In the genomic region with DNA sequence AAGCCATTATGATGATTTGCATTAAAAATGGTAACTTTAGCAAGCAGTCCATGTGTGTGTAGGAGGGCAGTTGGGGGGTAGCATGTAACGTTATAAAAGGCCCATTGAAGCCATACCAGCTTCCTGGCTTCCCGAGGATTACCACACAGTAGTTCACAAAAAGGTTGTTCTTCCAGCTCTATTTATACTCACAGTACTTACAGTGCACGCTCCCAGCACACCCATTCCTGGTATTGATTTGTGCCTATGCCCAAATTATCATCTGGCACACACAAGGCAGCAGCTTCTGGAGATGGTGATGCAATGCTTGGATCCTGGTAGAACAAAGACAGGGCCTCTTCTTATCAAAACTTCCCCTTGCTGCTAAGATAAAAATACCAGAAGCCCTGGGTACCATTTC, we compare ENCODE assay signal across 26 cellular contexts.
A peak's percentile ranks its signal among the peaks of the same experiment; 100 is the strongest.
DNase-seq lines count a peak whose midpoint lies in the region; ATAC-seq, FAIRE-seq and TF ChIP-seq lines count a peak whose summit lies in the region.
"Had no signal": no experiment of that assay in that cellular context is flagged by ENCODE, and none has a peak within 500 bp of the region (broad histone marks: within the 10 kb centered on the region; RNA-seq: fewer than 3 reads in every experiment).

No MANE protein-coding gene starts in this region.

- no peaks in the 10 kb centered on the region for H3K9me3 ChIP-seq in endothelial cell of umbilical vein (replicated peaks; ENCODE audit: control insufficient read depth, insufficient read depth, low read length)
- no peaks in the 10 kb centered on the region for H3K9me3 ChIP-seq in hepatocyte (ENCODE audit: low read depth)
- H3K9me3 ChIP-seq: adrenal gland, suprapubic skin had no signal

- peak overlapping the region; percentile 59 for H2AFZ ChIP-seq in endothelial cell of umbilical vein (ENCODE audit: low read depth, low read length)
- no peak overlapping the region for H2AFZ ChIP-seq in hepatocyte

- H3K9me2 ChIP-seq in hepatocyte (replicated peaks; ENCODE audit: insufficient read depth), result no peaks in the 10 kb centered on the region

- no peaks in the 10 kb centered on the region for H3K27me3 ChIP-seq in endothelial cell of umbilical vein (ENCODE audit: control insufficient read depth in 2 of 2, insufficient read depth in 2 of 2, low read length in 2 of 2)
- H3K27me3 ChIP-seq in hepatocyte, result no peaks in the 10 kb centered on the region
- H3K27me3 ChIP-seq: adrenal gland, suprapubic skin had no signal

- H3K36me3 ChIP-seq in endothelial cell of umbilical vein (ENCODE audit: control insufficient read depth in 2 of 2, extremely low read depth in 1 of 2, insufficient read depth in 2 of 2, low read length in 2 of 2) (no peaks in the 10 kb centered on the region), hepatocyte (replicated peaks; ENCODE audit: insufficient read depth, low read depth) (no peaks in the 10 kb centered on the region)
- H3K36me3 ChIP-seq: adrenal gland, suprapubic skin had no signal

- BruUV-seq in endothelial cell of umbilical vein (replicated peaks; lab: Mats Ljungman, UMichigan), result no TSS peak

- no peak overlapping the region for H3K27ac ChIP-seq in endothelial cell of umbilical vein (ENCODE audit: insufficient read depth, low read depth, low read length)
- peak overlapping the region; percentile 4 for H3K27ac ChIP-seq in hepatocyte
- H3K27ac ChIP-seq: adrenal gland, HL-60, suprapubic skin had no signal

- intact Hi-C loops in endothelial cell of umbilical vein (cut with micrococcal nuclease), result no loop called here

- H3K79me2 ChIP-seq in endothelial cell of umbilical vein (ENCODE audit: control insufficient read depth, insufficient read depth, low read length) (no peaks in the 10 kb centered on the region), hepatocyte (no peaks in the 10 kb centered on the region)

- dilution Hi-C loops in endothelial cell of umbilical vein (cut with MboI; ENCODE audit: extremely low pct_ligation_motif_present, low sequenced_read_pairs), result no loop called here

- H3K9me1 ChIP-seq in endothelial cell of umbilical vein (replicated peaks; ENCODE audit: control insufficient read depth, extremely low read depth, insufficient read depth, low read length), result no peaks in the 10 kb centered on the region

- peaks cover 8% of the 10 kb centered on the region for H3K4me1 ChIP-seq in endothelial cell of umbilical vein (ENCODE audit: control insufficient read depth, extremely low read depth, insufficient read depth, low read length)
- no peaks in the 10 kb centered on the region for H3K4me1 ChIP-seq in hepatocyte (ENCODE audit: insufficient read depth)
- H3K4me1 ChIP-seq: adrenal gland had no signal

- no peak for TF ChIP-seq CTCF in endothelial cell of umbilical vein (IDR thresholded peaks at IDR 0.05; ENCODE audit: extremely low read depth in 1 of 2, insufficient read depth in 1 of 2, low read depth in 1 of 2, low read length in 2 of 2)
- TF ChIP-seq CTCF in hepatocyte (IDR thresholded peaks at IDR 0.05; ENCODE audit: poor library complexity), result no peak

- no peak for FAIRE-seq in endothelial cell of umbilical vein (lab: Jason Lieb, UNC)
- FAIRE-seq: GM12892, urothelium cell line had no signal

- H4K20me1 ChIP-seq in endothelial cell of umbilical vein (replicated peaks; ENCODE audit: control insufficient read depth, extremely low read depth, insufficient read depth, low read length) (no peaks in the 10 kb centered on the region), hepatocyte (ENCODE audit: insufficient read depth, poor library complexity, severe bottlenecking) (no peaks in the 10 kb centered on the region)

- no peak for TF ChIP-seq POLR2A in endothelial cell of umbilical vein (IDR thresholded peaks at IDR 0.05; ENCODE audit: low read depth, low read length)

- no peak for ATAC-seq in HG03432 (IDR thresholded peaks at IDR 0.05; ENCODE audit: unreplicated experiment)
- ATAC-seq in GM18511 (IDR thresholded peaks at IDR 0.05; ENCODE audit: unreplicated experiment), result no peak
- ATAC-seq: activated T-cell treated with anti-CD3 and anti-CD28 coated beads, Interleukin-2, amount 50 U/mL, for 4 hours; left colon; naive thymus-derived CD8-positive, alpha-beta T cell; stimulated activated effector memory CD8-positive, alpha-beta T cell treated with anti-CD3 and anti-CD28 coated beads, Interleukin-12 subunit alpha, Interleukin-12 subunit beta, amount 100 ng/mL, for 72 hours; T-cell had no signal

- CTCF ChIA-PET in endothelial cell of umbilical vein (lab: Charles Lee), result interaction anchor here (1.7 kb wide), 1 partner anchor 356 kb away, joined by 5 read pairs; no protein-coding TSS in a partner anchor

- no peak overlapping the region for H3K9ac ChIP-seq in endothelial cell of umbilical vein (replicated peaks; ENCODE audit: extremely low read depth, insufficient read depth, low read length)

- POLR2A ChIA-PET in endothelial cell of umbilical vein (lab: Charles Lee), result no interaction called here

- H3K4me2 ChIP-seq in endothelial cell of umbilical vein (ENCODE audit: insufficient read depth, low read length), result no peak overlapping the region
- no peak overlapping the region for H3K4me2 ChIP-seq in hepatocyte

- DNase-seq in Ammon's horn (ENCODE audit: low spot score) (peak; percentile 17), NCI-H146 (lab: John Stamatoyannopoulos, UW) (peak; percentile 20), endothelial cell of umbilical vein (ENCODE audit: low read depth, low spot score) (no peak), hepatocyte (ENCODE audit: low spot score) (no peak), SKM-1 treated with dmso at 0.1 percent for 144 hours (lab: John Stamatoyannopoulos, UW; ENCODE audit: unreplicated experiment) (no peak)
- DNase-seq: activated naive CD4-positive, alpha-beta T cell treated with Interleukin-2 at 50 U/mL for 16 hours; activated T-cell treated with anti-CD3 and anti-CD28 coated beads, Interleukin-2, amount 50 U/mL, for 4 hours; adrenal gland; effector CD4-positive, alpha-beta T cell; EL; erythroblast; HCEC 1CT; Kasumi-1; left colon; naive thymus-derived CD8-positive, alpha-beta T cell; NCI-H1930; SIG-M5; stimulated activated CD4-positive, alpha-beta T cell treated with anti-CD3 and anti-CD28 coated beads, Interleukin-2, amount 100 ng/mL, for 48 hours; T-cell had no signal

- 70% methylated on average over 3 of the region's 3 CpGs for WGBS in hepatocyte (ENCODE audit: low lambda C conversion rate, missing lambda C conversion rate)

- H3K4me3 ChIP-seq in endothelial cell of umbilical vein (replicated peaks in 1 of 3; ENCODE audit: insufficient read depth in 1 of 3, low read depth in 1 of 3, low read length in 3 of 3) (no peak overlapping the region), hepatocyte (no peak overlapping the region)
- H3K4me3 ChIP-seq: adrenal gland, suprapubic skin had no signal

TF ChIP-seq in endothelial cell of umbilical vein, 7 proteins besides CTCF, POLR2A, EP300 and RAD21:
- no peak for TF ChIP-seq FOS (IDR thresholded peaks at IDR 0.05; ENCODE audit: borderline replicate concordance, insufficient read depth, low read length)
- TF ChIP-seq, protein P1, sequence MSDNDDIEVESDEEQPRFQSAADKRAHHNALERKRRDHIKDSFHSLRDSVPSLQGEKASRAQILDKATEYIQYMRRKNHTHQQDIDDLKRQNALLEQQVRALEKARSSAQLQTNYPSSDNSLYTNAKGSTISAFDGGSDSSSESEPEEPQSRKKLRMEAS (IDR thresholded peaks at IDR 0.05; ENCODE audit: insufficient read depth, insufficient read length), result no peak
- TF ChIP-seq JUN (IDR thresholded peaks at IDR 0.05; ENCODE audit: borderline replicate concordance, insufficient read depth, insufficient read length, low read depth), result no peak
- no peak for TF ChIP-seq EZH2 (IDR thresholded peaks at IDR 0.05; ENCODE audit: borderline replicate concordance, low read depth, low read length, severe bottlenecking)
- TF ChIP-seq POLR2AphosphoS5 (IDR thresholded peaks at IDR 0.05; ENCODE audit: insufficient read depth, low read depth, low read length), result no peak
- TF ChIP-seq MYC (IDR thresholded peaks at IDR 0.05; ENCODE audit: low read depth, low read length), result no peak
- TF ChIP-seq GATA2 (IDR thresholded peaks at IDR 0.05; ENCODE audit: insufficient read depth, insufficient read length, low read depth, low read length), result no peak
TF ChIP-seq in endothelial cell of umbilical vein: peak in this region for 0.

Comparison
In these comparisons a context has a peak if more than half of its experiments do, and no peak if none do; other contexts are left out.
1. DNase-seq: peak in Ammon's horn (single experiment) and NCI-H146 (single experiment); none in endothelial cell of umbilical vein (single experiment), hepatocyte (single experiment) and SKM-1 treated with dmso at 0.1 percent for 144 hours (single experiment).